1 cellular context compared by ENCODE assay signal in genomic region chr9:129500863-129501770, GRCh38.
TF ChIP-seq lines count a peak whose summit lies in the region.

No MANE protein-coding gene starts in this region.

TF ChIP-seq in HepG2, 621 proteins besides CTCF, POLR2A, EP300 and RAD21 (continued from another document):
- TF ChIP-seq ZNF703 (CRISPR knock-in tag; IDR thresholded peaks at IDR 0.05; ENCODE audit: borderline replicate concordance): no peak
- peak; percentile 23 for TF ChIP-seq POLR2G (IDR thresholded peaks at IDR 0.05; ENCODE audit: low read depth, low read length)
- TF ChIP-seq IRF2 (CRISPR knock-in tag; IDR thresholded peaks at IDR 0.05): no peak
- no peak for TF ChIP-seq ZSCAN5A (CRISPR knock-in tag; IDR thresholded peaks at IDR 0.05; ENCODE audit: borderline replicate concordance)
- no peak for TF ChIP-seq ZNF501 (CRISPR knock-in tag; IDR thresholded peaks at IDR 0.05)
- no peak for TF ChIP-seq ETV6 (CRISPR knock-in tag; conservative IDR thresholded peaks at IDR 0.05)
- TF ChIP-seq ZNF629 (CRISPR knock-in tag; conservative IDR thresholded peaks at IDR 0.05): peak; percentile 60
- no peak for TF ChIP-seq BRD4 (CRISPR knock-in tag; IDR thresholded peaks at IDR 0.05)
- no peak for TF ChIP-seq TERF1 (CRISPR knock-in tag; IDR thresholded peaks at IDR 0.05)
- TF ChIP-seq KLF12 (CRISPR knock-in tag; IDR thresholded peaks at IDR 0.05; ENCODE audit: borderline replicate concordance): no peak
- peak; percentile 53 for TF ChIP-seq RBM22 (optimal IDR thresholded peaks at IDR 0.05; ENCODE audit: low read length)
- TF ChIP-seq ZNF563 (CRISPR knock-in tag; IDR thresholded peaks at IDR 0.05): no peak
- no peak for TF ChIP-seq GPBP1L1 (CRISPR knock-in tag; IDR thresholded peaks at IDR 0.05)
- no peak for TF ChIP-seq ZNF513 (CRISPR knock-in tag; conservative IDR thresholded peaks at IDR 0.05)
